In the genomic region with DNA sequence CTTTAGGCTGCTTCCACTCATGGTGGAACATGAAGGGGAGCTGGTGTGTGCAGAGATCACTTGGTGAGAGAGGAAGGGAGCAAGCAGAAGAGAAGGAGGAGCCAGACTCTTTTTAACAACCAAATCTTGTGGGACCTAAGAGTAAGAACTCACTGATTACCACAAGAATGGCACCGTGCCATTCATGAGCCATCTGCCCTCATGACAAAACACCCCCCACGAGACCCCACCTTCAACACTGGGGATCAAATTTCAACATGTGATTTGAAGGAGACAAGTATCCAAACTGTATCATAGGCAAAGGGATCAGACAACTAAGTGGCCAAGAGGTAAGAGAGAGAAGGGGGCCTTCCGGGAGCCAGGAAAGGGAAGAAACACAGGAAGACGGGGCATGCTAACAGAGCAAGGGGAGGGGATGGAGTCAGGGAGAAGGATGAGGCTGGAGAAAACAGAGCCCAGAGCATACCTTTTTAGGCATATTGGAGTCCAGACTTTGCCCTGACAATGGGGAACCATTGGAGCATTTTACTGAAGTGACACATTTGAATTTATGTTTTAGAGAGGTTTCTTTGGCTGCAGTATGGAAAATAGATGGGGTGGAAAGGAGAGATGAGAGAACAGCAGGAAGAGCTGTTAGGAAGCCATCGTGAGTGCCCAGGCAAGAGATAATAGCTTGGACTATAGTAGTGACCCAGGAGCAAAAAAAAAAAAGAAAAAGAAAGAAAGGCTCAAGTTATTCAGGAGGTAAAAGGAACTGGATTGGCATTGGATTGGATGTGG, we compare ENCODE assay signal across 16 cellular contexts.
DNase-seq lines count a peak whose midpoint lies in the region.
"Had no signal": no experiment of that assay in that cellular context is flagged by ENCODE, and none has a peak within 500 bp of the region (broad histone marks: within the 10 kb centered on the region; RNA-seq: fewer than 3 reads in every experiment).

No MANE protein-coding gene starts in this region.

- H3K36me3 Mint-ChIP-seq in immature natural killer cell, result no peaks in the 10 kb centered on the region
- H3K36me3 Mint-ChIP-seq: T-cell had no signal

- no peak overlapping the region for H3K4me3 ChIP-seq in skeletal muscle cell (ENCODE audit: low read depth, low read length)
- H3K4me3 ChIP-seq: tibial nerve had no signal

- peaks cover under 1 to 2% (median 2%) of the 10 kb centered on the region in 3 donors for H3K27me3 Mint-ChIP-seq in immature natural killer cell (ENCODE audit: low read depth in 3 of 3)
- H3K27me3 Mint-ChIP-seq: T-cell had no signal

- H3K9me3 Mint-ChIP-seq in immature natural killer cell, result no peaks in the 10 kb centered on the region
- H3K9me3 Mint-ChIP-seq: T-cell had no signal

- no peak overlapping the region for H3K27ac Mint-ChIP-seq in immature natural killer cell
- H3K27ac Mint-ChIP-seq: nephron, T-cell had no signal

- no peaks in the 10 kb centered on the region for H3K4me1 Mint-ChIP-seq in immature natural killer cell
- H3K4me1 Mint-ChIP-seq: T-cell had no signal

- no peak overlapping the region for H3K4me3 Mint-ChIP-seq in immature natural killer cell
- H3K4me3 Mint-ChIP-seq: nephron, T-cell had no signal

- DNase-seq in NCI-H748 (lab: John Stamatoyannopoulos, UW; ENCODE audit: unreplicated experiment) (peak; percentile 35), NCI-H748 treated with DMSO at 0.1 percent for 48 hours (lab: John Stamatoyannopoulos, UW) (no peak), NCI-H2171 (lab: John Stamatoyannopoulos, UW) (peak; percentile 92), fibroblast of gingiva (ENCODE audit: low read depth) (peak; percentile 56), skeletal muscle cell (ENCODE audit: low read depth) (peak; percentile 92), dermis blood vessel endothelial cell (no peak), immature natural killer cell (no peak)
- no peak for DNase-seq in activated CD4-positive, alpha-beta T cell treated with anti-CD3 and anti-CD28 coated beads for 1 hour
- DNase-seq: activated CD4-positive, CD25-positive, alpha-beta regulatory T cell treated with anti-CD3 and anti-CD28 coated beads, Interleukin-2, amount 50 U/mL, for 72 hours; activated T-cell treated with anti-CD3 and anti-CD28 coated beads, Interleukin-2, amount 50 U/mL, for 1 hour; amniotic stem cell; head of caudate nucleus; NCI-H2029; T-cell had no signal

Comparison
In these comparisons a context has a peak if more than half of its experiments do, and no peak if none do; other contexts are left out.
1. DNase-seq: peak in NCI-H748 (single experiment), NCI-H2171 (single experiment), fibroblast of gingiva (single experiment) and skeletal muscle cell (single experiment); none in NCI-H748 treated with DMSO at 0.1 percent for 48 hours (single experiment), dermis blood vessel endothelial cell (single experiment), activated CD4-positive, alpha-beta T cell treated with anti-CD3 and anti-CD28 coated beads for 1 hour (single experiment) and immature natural killer cell (0 of 3).